Comparison of ENCODE assay signal across 1 cellular context in the genomic region with DNA sequence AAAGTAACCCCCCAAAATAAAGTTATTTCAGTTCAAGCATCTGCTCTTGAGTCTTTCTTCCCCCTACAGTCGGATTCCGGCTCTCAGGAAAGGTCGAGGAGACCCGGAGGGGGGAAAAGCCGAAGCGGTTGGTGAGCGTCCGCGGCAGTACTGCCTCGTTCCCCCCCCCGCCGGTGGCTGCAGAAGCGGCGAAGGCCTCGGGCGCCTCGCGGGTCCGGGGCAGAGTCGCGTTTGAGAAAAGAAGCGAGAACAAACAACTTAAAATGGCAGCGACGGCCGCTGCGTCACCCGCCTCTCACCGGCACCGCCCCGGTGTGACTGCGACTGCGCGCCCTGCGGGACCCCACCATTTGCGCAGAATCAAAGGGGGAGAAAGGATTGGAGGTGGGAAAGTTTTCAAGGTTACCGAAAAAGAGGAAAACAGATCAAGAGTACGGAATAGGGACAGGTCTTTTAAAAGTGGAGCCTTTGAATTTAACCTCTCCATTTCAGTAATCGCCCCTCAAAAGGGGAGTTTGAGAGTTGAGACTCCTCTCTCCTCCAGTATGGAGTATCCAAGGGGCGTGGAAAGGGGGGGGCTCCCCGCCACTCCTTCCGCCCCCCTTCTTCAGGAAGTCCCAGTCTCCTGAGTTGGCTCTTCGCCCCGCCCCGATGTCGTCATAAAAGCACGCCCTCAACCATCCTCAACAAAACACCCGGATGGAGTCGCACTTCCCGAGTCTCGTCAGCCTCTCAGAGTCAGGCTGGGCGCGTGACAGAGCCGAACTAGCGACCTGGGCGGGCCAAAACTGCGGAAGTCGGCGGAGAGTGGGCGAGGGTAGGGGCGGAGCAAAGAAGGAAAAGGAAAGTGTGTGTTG.
A peak's percentile ranks its signal among the peaks of the same experiment; 100 is the strongest.
TF ChIP-seq lines count a peak whose summit lies in the region.

No MANE protein-coding gene starts in this region.

TF ChIP-seq in HepG2, 621 proteins besides CTCF, POLR2A, EP300 and RAD21 (continued from another document and continues in another):
- TF ChIP-seq, protein P1, sequence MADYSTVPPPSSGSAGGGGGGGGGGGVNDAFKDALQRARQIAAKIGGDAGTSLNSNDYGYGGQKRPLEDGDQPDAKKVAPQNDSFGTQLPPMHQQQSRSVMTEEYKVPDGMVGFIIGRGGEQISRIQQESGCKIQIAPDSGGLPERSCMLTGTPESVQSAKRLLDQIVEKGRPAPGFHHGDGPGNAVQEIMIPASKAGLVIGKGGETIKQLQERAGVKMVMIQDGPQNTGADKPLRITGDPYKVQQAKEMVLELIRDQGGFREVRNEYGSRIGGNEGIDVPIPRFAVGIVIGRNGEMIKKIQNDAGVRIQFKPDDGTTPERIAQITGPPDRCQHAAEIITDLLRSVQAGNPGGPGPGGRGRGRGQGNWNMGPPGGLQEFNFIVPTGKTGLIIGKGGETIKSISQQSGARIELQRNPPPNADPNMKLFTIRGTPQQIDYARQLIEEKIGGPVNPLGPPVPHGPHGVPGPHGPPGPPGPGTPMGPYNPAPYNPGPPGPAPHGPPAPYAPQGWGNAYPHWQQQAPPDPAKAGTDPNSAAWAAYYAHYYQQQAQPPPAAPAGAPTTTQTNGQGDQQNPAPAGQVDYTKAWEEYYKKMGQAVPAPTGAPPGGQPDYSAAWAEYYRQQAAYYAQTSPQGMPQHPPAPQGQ (CRISPR knock-in tag; IDR thresholded peaks at IDR 0.05; ENCODE audit: borderline replicate concordance), result 0 out of 2 replicates have a peak, but pooled peaks have one; percentile 40
- TF ChIP-seq SCMH1 (CRISPR knock-in tag; IDR thresholded peaks at IDR 0.05; ENCODE audit: borderline replicate concordance) (no peak), ZNF605 (CRISPR knock-in tag; IDR thresholded peaks at IDR 0.05) (peak; percentile 47; the same call in 1 of the 2 replicates), POLR2G (IDR thresholded peaks at IDR 0.05; ENCODE audit: low read depth, low read length) (peak; percentile 100), REXO4 (CRISPR knock-in tag; IDR thresholded peaks at IDR 0.05; ENCODE audit: borderline replicate concordance) (no peak), SATB2 (CRISPR knock-in tag; IDR thresholded peaks at IDR 0.05) (peak; percentile 95), AFF4 (CRISPR knock-in tag; IDR thresholded peaks at IDR 0.05) (0 out of 2 replicates have a peak, but pooled peaks have one; percentile 95), KMT2B (CRISPR knock-in tag; IDR thresholded peaks at IDR 0.05) (peak; percentile 76), HNF4G (IDR thresholded peaks at IDR 0.05; ENCODE audit: borderline replicate concordance, low read depth, low read length) (no peak; the same call in 1 of the 2 replicates), HNF4G (CRISPR knock-in tag; IDR thresholded peaks at IDR 0.05; ENCODE audit: borderline replicate concordance, low read depth) (peak; percentile 51; the same call in 1 of the 2 replicates), ZBTB3 (CRISPR knock-in tag; IDR thresholded peaks at IDR 0.05; ENCODE audit: borderline replicate concordance, low read depth) (no peak), EED (CRISPR knock-in tag; IDR thresholded peaks at IDR 0.05) (peak; percentile 78), NCOA2 (CRISPR knock-in tag; IDR thresholded peaks at IDR 0.05) (peak; percentile 13; the same call in 1 of the 2 replicates), ZNF513 (CRISPR knock-in tag; conservative IDR thresholded peaks at IDR 0.05) (no peak), ZNF850 (CRISPR knock-in tag; conservative IDR thresholded peaks at IDR 0.05) (peak; percentile 84; the same call in 1 of the 2 replicates), UBTF (CRISPR knock-in tag; IDR thresholded peaks at IDR 0.05) (peak; percentile 81), ISX (CRISPR knock-in tag; conservative IDR thresholded peaks at IDR 0.05) (peak; percentile 96), FOXJ3 (CRISPR knock-in tag; IDR thresholded peaks at IDR 0.05; ENCODE audit: borderline replicate concordance) (peak; percentile 80; the same call in 1 of the 2 replicates), ZFP41 (CRISPR knock-in tag; IDR thresholded peaks at IDR 0.05; ENCODE audit: borderline replicate concordance) (peak; percentile 91; the same call in 1 of the 2 replicates), ZNF207 (IDR thresholded peaks at IDR 0.05; ENCODE audit: borderline replicate concordance) (no peak), PAF1 (CRISPR knock-in tag; IDR thresholded peaks at IDR 0.05) (no peak), CBX5 (CRISPR knock-in tag; IDR thresholded peaks at IDR 0.05; ENCODE audit: borderline replicate concordance) (peak; percentile 58; the same call in 1 of the 2 replicates), BHLHE40 (IDR thresholded peaks at IDR 0.05; ENCODE audit: low read length) (peak; percentile 96), NFE2 (CRISPR knock-in tag; IDR thresholded peaks at IDR 0.05) (no peak), KLF16 (CRISPR knock-in tag; IDR thresholded peaks at IDR 0.05) (peak in 1 of 2 experiments; percentile 66; a peak in 2 of 4 replicates), ZNF607 (CRISPR knock-in tag; IDR thresholded peaks at IDR 0.05; ENCODE audit: borderline replicate concordance) (peak; percentile 29; the same call in 1 of the 2 replicates), STAG1 (CRISPR knock-in tag; IDR thresholded peaks at IDR 0.05) (no peak), BATF2 (CRISPR knock-in tag; IDR thresholded peaks at IDR 0.05) (no peak), NR2C2 (CRISPR knock-in tag; IDR thresholded peaks at IDR 0.05; ENCODE audit: borderline replicate concordance) (peak; percentile 92), ZNF292 (CRISPR knock-in tag; IDR thresholded peaks at IDR 0.05; ENCODE audit: borderline replicate concordance, low read depth) (no peak), NRL (CRISPR knock-in tag; IDR thresholded peaks at IDR 0.05; ENCODE audit: borderline replicate concordance) (no peak; the same call in 1 of the 2 replicates), WIZ (CRISPR knock-in tag; IDR thresholded peaks at IDR 0.05) (no peak), ATM (IDR thresholded peaks at IDR 0.05; ENCODE audit: borderline replicate concordance) (no peak), ZNF33A (CRISPR knock-in tag; IDR thresholded peaks at IDR 0.05; ENCODE audit: borderline replicate concordance) (peak; percentile 54; the same call in 1 of the 2 replicates), ZNF7 (CRISPR knock-in tag; IDR thresholded peaks at IDR 0.05) (peak; percentile 28; the same call in 1 of the 2 replicates), ZKSCAN5 (CRISPR knock-in tag; IDR thresholded peaks at IDR 0.05) (no peak), CC2D1A (CRISPR knock-in tag; IDR thresholded peaks at IDR 0.05) (peak; percentile 18; the same call in 1 of the 2 replicates), NR2F1 (CRISPR knock-in tag; IDR thresholded peaks at IDR 0.05) (no peak; a peak in 1 of 4 replicates), MAFF (IDR thresholded peaks at IDR 0.05; ENCODE audit: low read depth, low read length) (no peak)
- TF ChIP-seq, protein P2, sequence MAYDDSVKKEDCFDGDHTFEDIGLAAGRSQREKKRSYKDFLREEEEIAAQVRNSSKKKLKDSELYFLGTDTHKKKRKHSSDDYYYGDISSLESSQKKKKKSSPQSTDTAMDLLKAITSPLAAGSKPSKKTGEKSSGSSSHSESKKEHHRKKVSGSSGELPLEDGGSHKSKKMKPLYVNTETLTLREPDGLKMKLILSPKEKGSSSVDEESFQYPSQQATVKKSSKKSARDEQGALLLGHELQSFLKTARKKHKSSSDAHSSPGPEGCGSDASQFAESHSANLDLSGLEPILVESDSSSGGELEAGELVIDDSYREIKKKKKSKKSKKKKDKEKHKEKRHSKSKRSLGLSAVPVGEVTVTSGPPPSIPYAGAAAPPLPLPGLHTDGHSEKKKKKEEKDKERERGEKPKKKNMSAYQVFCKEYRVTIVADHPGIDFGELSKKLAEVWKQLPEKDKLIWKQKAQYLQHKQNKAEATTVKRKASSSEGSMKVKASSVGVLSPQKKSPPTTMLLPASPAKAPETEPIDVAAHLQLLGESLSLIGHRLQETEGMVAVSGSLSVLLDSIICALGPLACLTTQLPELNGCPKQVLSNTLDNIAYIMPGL (CRISPR knock-in tag; IDR thresholded peaks at IDR 0.05; ENCODE audit: borderline replicate concordance in 1 of 2, low read depth in 1 of 2), result peak in 1 of 2 experiments; percentile 81; a peak in 2 of 4 replicates
- TF ChIP-seq, protein P3, sequence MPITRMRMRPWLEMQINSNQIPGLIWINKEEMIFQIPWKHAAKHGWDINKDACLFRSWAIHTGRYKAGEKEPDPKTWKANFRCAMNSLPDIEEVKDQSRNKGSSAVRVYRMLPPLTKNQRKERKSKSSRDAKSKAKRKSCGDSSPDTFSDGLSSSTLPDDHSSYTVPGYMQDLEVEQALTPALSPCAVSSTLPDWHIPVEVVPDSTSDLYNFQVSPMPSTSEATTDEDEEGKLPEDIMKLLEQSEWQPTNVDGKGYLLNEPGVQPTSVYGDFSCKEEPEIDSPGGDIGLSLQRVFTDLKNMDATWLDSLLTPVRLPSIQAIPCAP (CRISPR knock-in tag; IDR thresholded peaks at IDR 0.05; ENCODE audit: low read depth), result no peak
- TF ChIP-seq, protein P4, sequence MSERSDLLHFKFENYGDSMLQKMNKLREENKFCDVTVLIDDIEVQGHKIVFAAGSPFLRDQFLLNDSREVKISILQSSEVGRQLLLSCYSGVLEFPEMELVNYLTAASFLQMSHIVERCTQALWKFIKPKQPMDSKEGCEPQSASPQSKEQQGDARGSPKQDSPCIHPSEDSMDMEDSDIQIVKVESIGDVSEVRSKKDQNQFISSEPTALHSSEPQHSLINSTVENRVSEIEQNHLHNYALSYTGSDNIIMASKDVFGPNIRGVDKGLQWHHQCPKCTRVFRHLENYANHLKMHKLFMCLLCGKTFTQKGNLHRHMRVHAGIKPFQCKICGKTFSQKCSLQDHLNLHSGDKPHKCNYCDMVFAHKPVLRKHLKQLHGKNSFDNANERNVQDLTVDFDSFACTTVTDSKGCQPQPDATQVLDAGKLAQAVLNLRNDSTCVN (CRISPR knock-in tag; IDR thresholded peaks at IDR 0.05; ENCODE audit: borderline replicate concordance), result peak; percentile 52
- TF ChIP-seq, protein P5, sequence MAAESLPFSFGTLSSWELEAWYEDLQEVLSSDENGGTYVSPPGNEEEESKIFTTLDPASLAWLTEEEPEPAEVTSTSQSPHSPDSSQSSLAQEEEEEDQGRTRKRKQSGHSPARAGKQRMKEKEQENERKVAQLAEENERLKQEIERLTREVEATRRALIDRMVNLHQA (CRISPR knock-in tag; IDR thresholded peaks at IDR 0.05), result no peak
